1 cellular context compared by ENCODE assay signal in genomic region chr9:85213650-85214607, GRCh38.
TF ChIP-seq lines count a peak whose summit lies in the region.

No MANE protein-coding gene starts in this region.

TF ChIP-seq in HCT116, 20 proteins besides CTCF, POLR2A, EP300 and RAD21:
- TF ChIP-seq EGR1 (IDR thresholded peaks at IDR 0.05; ENCODE audit: low read depth): no peak
- 0 out of 2 replicates have a peak, but pooled peaks have one; percentile 22 for TF ChIP-seq FOSL1 (IDR thresholded peaks at IDR 0.05; ENCODE audit: low read depth)
TF ChIP-seq in HCT116: peak in this region for 1.
